ENCODE assay signal across 8 cellular contexts in genomic region chr14:58362798-58363412, GRCh38. TPM values are rescaled to one million over a fixed set of nuclear protein-coding genes. Genes with fewer than 3 reads are reported as not detected.
A peak's percentile ranks its signal among the peaks of the same experiment; 100 is the strongest.
DNase-seq lines count a peak whose midpoint lies in the region; ATAC-seq and FAIRE-seq lines count a peak whose summit lies in the region.

No MANE protein-coding gene starts in this region.

- H3K4me1 Mint-ChIP-seq in naive thymus-derived CD4-positive, alpha-beta T cell = peaks cover 0 to 6% (median 0%) of the 10 kb centered on the region in 7 donors

- H3K9me3 ChIP-seq in naive thymus-derived CD4-positive, alpha-beta T cell (ENCODE audit: control insufficient read depth in 2 of 3, low read length in 3 of 3) = no peaks in the 10 kb centered on the region

- H3K36me3 Mint-ChIP-seq in naive thymus-derived CD4-positive, alpha-beta T cell = peaks cover 27 to 52% (median 29%) of the 10 kb centered on the region in 5 donors

- no peak overlapping the region for H3K27ac ChIP-seq in naive thymus-derived CD4-positive, alpha-beta T cell (ENCODE audit: low read depth, low read length)

- intact Hi-C loops in naive thymus-derived CD4-positive, alpha-beta T cell (cut with micrococcal nuclease) = loop anchor here (1.0 to 5.0 kb wide), 6 partner anchors 64 to 259 kb away; partner anchors contain the start of gene ARID4A (in 2 of the 2)

- H3K27ac Mint-ChIP-seq in naive thymus-derived CD4-positive, alpha-beta T cell = no peak overlapping the region

- POLR2A ChIA-PET in naive thymus-derived CD4-positive, alpha-beta T cell (lab: Charles Lee) = no interaction called here

- no peaks in the 10 kb centered on the region for H3K4me1 ChIP-seq in naive thymus-derived CD4-positive, alpha-beta T cell (ENCODE audit: control insufficient read depth in 2 of 2, insufficient read depth in 2 of 2, low read length in 2 of 2)

- CTCF ChIA-PET in naive thymus-derived CD4-positive, alpha-beta T cell (lab: Charles Lee) = interaction anchor here (1.3 kb wide), 1 partner anchor 11 kb away, joined by 3 read pairs; no protein-coding TSS in a partner anchor

- H3K4me3 Mint-ChIP-seq in naive thymus-derived CD4-positive, alpha-beta T cell = no peak overlapping the region

- ATAC-seq in naive thymus-derived CD4-positive, alpha-beta T cell = peak; percentile 63
- ATAC-seq in HG03571 (IDR thresholded peaks at IDR 0.05; ENCODE audit: unreplicated experiment) = no peak

- H3K4me3 ChIP-seq in naive thymus-derived CD4-positive, alpha-beta T cell (ENCODE audit: low read length) = no peak overlapping the region

- peaks cover 8 to 67% (median 18%) of the 10 kb centered on the region in 3 experiments for H3K36me3 ChIP-seq in naive thymus-derived CD4-positive, alpha-beta T cell (ENCODE audit: control insufficient read depth in 2 of 3, insufficient read depth in 3 of 3, low read length in 3 of 3)

- H3K27me3 Mint-ChIP-seq in naive thymus-derived CD4-positive, alpha-beta T cell = no peaks in the 10 kb centered on the region

- DNase-seq in AG08395 (ENCODE audit: low spot score) (peak; percentile 7), GM19239 (ENCODE audit: insufficient read length, low spot score) (no peak), NCI-H2171 treated with DMSO at 0.1 percent for 48 hours (lab: John Stamatoyannopoulos, UW) (peak; percentile 58), cerebellar cortex (ENCODE audit: low spot score) (peak; percentile 74), NK-92 (lab: John Stamatoyannopoulos, UW; ENCODE audit: unreplicated experiment) (no peak), GM19238 (ENCODE audit: insufficient read length, low spot score) (no peak)
- DNase-seq in naive thymus-derived CD4-positive, alpha-beta T cell = peak in 6 of 9 donors; percentile 2 to 55 (median 34)

- no peaks in the 10 kb centered on the region for H3K27me3 ChIP-seq in naive thymus-derived CD4-positive, alpha-beta T cell (ENCODE audit: control insufficient read depth in 2 of 2, insufficient read depth in 2 of 2, low read length in 2 of 2)

- no peaks in the 10 kb centered on the region for H3K9me3 Mint-ChIP-seq in naive thymus-derived CD4-positive, alpha-beta T cell

- FAIRE-seq in GM19239 (lab: Jason Lieb, UNC) = peak; percentile 66

RNA-seq across cellular contexts. Expression of gene TOMM20L, which starts 32.8 kb away (rescaled TPM):
- total RNA-seq in naive thymus-derived CD4-positive, alpha-beta T cell = not detected
- not detected for polyA plus RNA-seq in naive thymus-derived CD4-positive, alpha-beta T cell

Comparison
In these comparisons a context has a peak if more than half of its experiments do, and no peak if none do; other contexts are left out.
1. DNase-seq: peak in AG08395 (single experiment), NCI-H2171 treated with DMSO at 0.1 percent for 48 hours (single experiment), cerebellar cortex (single experiment) and naive thymus-derived CD4-positive, alpha-beta T cell (6 of 9); none in GM19239 (single experiment), NK-92 (single experiment) and GM19238 (single experiment).